ENCODE assay signal across 33 cellular contexts in genomic region chr2:82954868-82955267, GRCh38.
"Had no signal": no experiment of that assay in that cellular context is flagged by ENCODE, and none has a peak within 500 bp of the region (broad histone marks: within the 10 kb centered on the region; RNA-seq: fewer than 3 reads in every experiment).

No MANE protein-coding gene starts in this region.

- H3K36me3 Mint-ChIP-seq: activated naive CD4-positive, alpha-beta T cell treated with anti-CD3 and anti-CD28 coated beads, Interleukin-2, amount 50 U/mL, for 24 hours; activated naive CD8-positive, alpha-beta T cell treated with anti-CD3 and anti-CD28 coated beads for 36 hours had no signal

- ATAC-seq: activated CD4-positive, CD25-positive, alpha-beta regulatory T cell treated with anti-CD3 and anti-CD28 coated beads, Interleukin-2, amount 50 U/mL, for 24 hours; activated CD8-positive, alpha-beta T cell treated with anti-CD3 and anti-CD28 coated beads for 36 hours; activated naive CD8-positive, alpha-beta T cell treated with anti-CD3 and anti-CD28 coated beads, Interleukin-2, amount 50 U/mL, for 24 hours; activated T-cell treated with anti-CD3 and anti-CD28 coated beads, Interleukin-2, amount 50 U/mL, for 4 hours; activated T-helper 17 cell treated with anti-CD3 and anti-CD28 coated beads, Interleukin-2, amount 50 U/mL, for 72 hours; body of pancreas; effector memory CD8-positive, alpha-beta T cell; foreskin keratinocyte; gastroesophageal sphincter; T-helper 17 cell had no signal

- H3K4me1 ChIP-seq: adrenal gland, body of pancreas, esophagus muscularis mucosa, foreskin keratinocyte, gastroesophageal sphincter had no signal

- H3K36me3 ChIP-seq: adrenal gland, esophagus muscularis mucosa, gastroesophageal sphincter, WERI-Rb-1 had no signal

- H3K27ac Mint-ChIP-seq: activated B cell treated with CpG ODN at 0.5 μM for 24 hours; activated CD8-positive, alpha-beta T cell treated with anti-CD3 and anti-CD28 coated beads for 36 hours; activated naive CD4-positive, alpha-beta T cell treated with anti-CD3 and anti-CD28 coated beads for 36 hours; activated naive CD4-positive, alpha-beta T cell treated with anti-CD3 and anti-CD28 coated beads, Interleukin-2, amount 50 U/mL, for 24 hours; activated naive CD8-positive, alpha-beta T cell treated with anti-CD3 and anti-CD28 coated beads for 36 hours; activated naive CD8-positive, alpha-beta T cell treated with anti-CD3 and anti-CD28 coated beads, Interleukin-2, amount 50 U/mL, for 24 hours; activated T-helper 17 cell treated with anti-CD3 and anti-CD28 coated beads, Interleukin-2, amount 50 U/mL, for 72 hours; effector memory CD8-positive, alpha-beta T cell; T-helper 17 cell; T-helper 2 cell treated with Interferon-gamma antibody and Interleukin-4, amounts not matched to agents 5 μg/mL and 100 μg/mL, for 36 hours had no signal

- H3K9me3 Mint-ChIP-seq: activated CD8-positive, alpha-beta T cell treated with anti-CD3 and anti-CD28 coated beads for 36 hours; activated naive CD4-positive, alpha-beta T cell treated with anti-CD3 and anti-CD28 coated beads for 36 hours; activated naive CD4-positive, alpha-beta T cell treated with anti-CD3 and anti-CD28 coated beads, Interleukin-2, amount 50 U/mL, for 24 hours had no signal

- H3K27ac ChIP-seq: adrenal gland, body of pancreas, esophagus muscularis mucosa, foreskin keratinocyte, gastroesophageal sphincter, WERI-Rb-1 had no signal

- H3K4me3 Mint-ChIP-seq: activated B cell treated with CpG ODN at 0.5 μM for 24 hours; activated CD8-positive, alpha-beta T cell treated with anti-CD3 and anti-CD28 coated beads for 36 hours; activated naive CD4-positive, alpha-beta T cell treated with anti-CD3 and anti-CD28 coated beads for 36 hours; activated naive CD4-positive, alpha-beta T cell treated with anti-CD3 and anti-CD28 coated beads, Interleukin-2, amount 50 U/mL, for 24 hours; activated naive CD8-positive, alpha-beta T cell treated with anti-CD3 and anti-CD28 coated beads for 36 hours; activated naive CD8-positive, alpha-beta T cell treated with anti-CD3 and anti-CD28 coated beads, Interleukin-2, amount 50 U/mL, for 24 hours; activated T-cell treated with anti-CD3 and anti-CD28 coated beads, Interleukin-2, amount 50 U/mL, for 4 hours; activated T-helper 17 cell treated with anti-CD3 and anti-CD28 coated beads, Interleukin-2, amount 50 U/mL, for 72 hours; effector memory CD8-positive, alpha-beta T cell; T-helper 17 cell; T-helper 2 cell treated with Interferon-gamma antibody and Interleukin-4, amounts not matched to agents 5 μg/mL and 100 μg/mL, for 36 hours had no signal

- DNase-seq: activated B cell treated with CpG ODN at 0.5 μM for 24 hours; activated CD4-positive, alpha-beta T cell treated with anti-CD3 and anti-CD28 coated beads for 48 hours; activated CD4-positive, alpha-beta T cell treated with anti-CD3 and anti-CD28 coated beads, Interleukin-2, amount 50 U/mL, for 1 hour; activated CD4-positive, alpha-beta T cell treated with anti-CD3 and anti-CD28 coated beads, Interleukin-2, amount 50 U/mL, for 48 hours; activated CD8-positive, alpha-beta memory T cell treated with anti-CD3 and anti-CD28 coated beads for 24 hours; activated CD8-positive, alpha-beta T cell treated with anti-CD3 and anti-CD28 coated beads for 36 hours; activated effector memory CD4-positive, alpha-beta T cell treated with Interleukin-2 at 50 U/mL for 16 hours; activated gamma-delta T cell treated with Interleukin-2 at 50 U/mL for 16 hours; activated naive CD4-positive, alpha-beta T cell treated with anti-CD3 and anti-CD28 coated beads for 36 hours; activated naive CD8-positive, alpha-beta T cell treated with anti-CD3 and anti-CD28 coated beads for 36 hours; activated naive CD8-positive, alpha-beta T cell treated with anti-CD3 and anti-CD28 coated beads, Interleukin-2, amount 50 U/mL, for 24 hours; activated T-cell treated with anti-CD3 and anti-CD28 coated beads, Interleukin-2, amount 50 U/mL, for 4 hours; adrenal gland; amygdala; aorta; body of pancreas; caudate nucleus; cortex of kidney; dermis blood vessel endothelial cell; effector CD4-positive, alpha-beta T cell; effector memory CD8-positive, alpha-beta T cell; erythroblast; foreskin keratinocyte; head of caudate nucleus; T-helper 17 cell; T1000; WERI-Rb-1 had no signal

- H3K4me3 ChIP-seq: adrenal gland, body of pancreas, esophagus muscularis mucosa, gastroesophageal sphincter had no signal

- H3K27me3 ChIP-seq: adrenal gland, body of pancreas, esophagus muscularis mucosa, foreskin keratinocyte, gastroesophageal sphincter had no signal

- H3K27me3 Mint-ChIP-seq: activated B cell treated with CpG ODN at 0.5 μM for 24 hours; activated CD8-positive, alpha-beta T cell treated with anti-CD3 and anti-CD28 coated beads for 36 hours; activated naive CD4-positive, alpha-beta T cell treated with anti-CD3 and anti-CD28 coated beads, Interleukin-2, amount 50 U/mL, for 24 hours; activated naive CD8-positive, alpha-beta T cell treated with anti-CD3 and anti-CD28 coated beads for 36 hours; activated naive CD8-positive, alpha-beta T cell treated with anti-CD3 and anti-CD28 coated beads, Interleukin-2, amount 50 U/mL, for 24 hours; activated T-helper 17 cell treated with anti-CD3 and anti-CD28 coated beads, Interleukin-2, amount 50 U/mL, for 72 hours; effector memory CD8-positive, alpha-beta T cell; T-helper 17 cell had no signal

- H3K4me1 Mint-ChIP-seq: activated B cell treated with CpG ODN at 0.5 μM for 24 hours; activated naive CD4-positive, alpha-beta T cell treated with anti-CD3 and anti-CD28 coated beads, Interleukin-2, amount 50 U/mL, for 24 hours; activated naive CD8-positive, alpha-beta T cell treated with anti-CD3 and anti-CD28 coated beads for 36 hours; activated naive CD8-positive, alpha-beta T cell treated with anti-CD3 and anti-CD28 coated beads, Interleukin-2, amount 50 U/mL, for 24 hours; activated T-helper 17 cell treated with anti-CD3 and anti-CD28 coated beads, Interleukin-2, amount 50 U/mL, for 72 hours; T-helper 17 cell had no signal

- H3K9me3 ChIP-seq: body of pancreas, esophagus muscularis mucosa, gastroesophageal sphincter had no signal
